8 cellular contexts compared by ENCODE assay signal in the genomic region with DNA sequence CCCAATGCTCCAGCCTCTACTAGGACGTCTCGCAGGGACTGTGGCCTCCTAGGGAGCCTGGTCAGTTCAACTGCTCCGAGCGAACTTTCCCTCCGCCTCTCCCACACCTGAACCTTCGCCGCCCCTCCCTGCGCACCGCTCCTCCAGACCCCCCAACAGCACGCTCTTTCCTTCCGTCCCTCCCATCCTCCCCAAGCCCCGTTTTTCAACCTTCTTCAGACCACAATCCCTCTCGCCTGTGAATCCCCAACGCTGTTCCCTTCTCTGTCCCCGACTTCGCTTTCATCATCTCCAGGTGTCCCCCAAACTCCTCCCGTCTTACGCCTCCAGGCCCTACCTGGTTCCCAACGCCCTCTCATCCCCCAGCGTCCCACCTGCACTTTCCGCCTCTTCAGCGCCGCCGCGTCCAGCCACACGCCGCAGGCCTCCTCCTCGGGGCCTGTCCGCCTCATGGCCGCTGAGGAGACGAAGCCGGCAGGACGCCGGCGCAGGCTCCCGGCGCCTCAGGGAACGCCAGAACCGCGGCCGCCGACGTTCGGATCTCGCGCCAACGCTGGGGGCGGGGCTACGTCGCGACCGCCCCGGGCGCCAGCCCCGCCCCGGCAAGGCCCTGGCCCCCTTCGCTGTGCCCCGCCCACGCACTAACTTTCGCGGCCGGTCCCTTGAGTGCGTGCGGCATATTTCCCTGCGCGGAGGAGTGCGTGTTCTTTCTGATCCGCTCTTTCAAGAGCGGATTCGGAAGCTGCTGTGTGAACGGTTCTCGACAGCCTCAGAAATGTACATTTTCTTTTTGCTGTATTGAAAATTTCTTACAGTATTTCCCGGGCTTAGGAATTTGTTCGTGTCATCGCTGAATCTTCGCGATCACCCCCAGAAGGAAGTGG. TPM values are rescaled to one million over a fixed set of nuclear protein-coding genes. Genes with fewer than 3 reads are reported as not detected.
DNase-seq lines count a peak whose midpoint lies in the region; ATAC-seq and TF ChIP-seq lines count a peak whose summit lies in the region.

A gene with protein sequence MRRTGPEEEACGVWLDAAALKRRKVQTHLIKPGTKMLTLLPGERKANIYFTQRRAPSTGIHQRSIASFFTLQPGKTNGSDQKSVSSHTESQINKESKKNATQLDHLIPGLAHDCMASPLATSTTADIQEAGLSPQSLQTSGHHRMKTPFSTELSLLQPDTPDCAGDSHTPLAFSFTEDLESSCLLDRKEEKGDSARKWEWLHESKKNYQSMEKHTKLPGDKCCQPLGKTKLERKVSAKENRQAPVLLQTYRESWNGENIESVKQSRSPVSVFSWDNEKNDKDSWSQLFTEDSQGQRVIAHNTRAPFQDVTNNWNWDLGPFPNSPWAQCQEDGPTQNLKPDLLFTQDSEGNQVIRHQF (minus strand): TSS at position 552 of the 884 bp plus-strand sequence. CDS start 100 bp downstream, at position 452.

- TF ChIP-seq EP300 in gastroesophageal sphincter (IDR thresholded peaks at IDR 0.05), result no peak

- peak; percentile 64 to 77 for TF ChIP-seq POLR2A in gastroesophageal sphincter (IDR thresholded peaks at IDR 0.05)

- H3K4me1 ChIP-seq in SJCRH30 (peaks cover 24% of the 10 kb centered on the region), gastroesophageal sphincter (peaks cover 0 to 20% (median 6%) of the 10 kb centered on the region in 3 donors)

- H3K9me3 ChIP-seq in SJCRH30 (replicated peaks) (no peaks in the 10 kb centered on the region), gastroesophageal sphincter (no peaks in the 10 kb centered on the region)

- H3K27ac ChIP-seq in SJCRH30 (peak within 1 kb of the TSS; percentile 70), gastroesophageal sphincter (peak within 1 kb of the TSS; percentile 41 to 78 (median 76)), substantia nigra (ENCODE audit: low read depth, low read length, poor library complexity, severe bottlenecking) (peak within 1 kb of the TSS; percentile 71)

- H3K27me3 ChIP-seq in SJCRH30 (no peaks in the 10 kb centered on the region), gastroesophageal sphincter (no peaks in the 10 kb centered on the region)

- ATAC-seq in gastroesophageal sphincter, result peak; percentile 95

- WGBS in gastroesophageal sphincter (ENCODE audit: low coverage in 1 of 2), 2 donors, result 1 to 2% methylated on average over 15 to 37 of the region's 77 CpGs

- H3K4me3 ChIP-seq in SJCRH30 (peak within 1 kb of the TSS; percentile 86), gastroesophageal sphincter (peak within 1 kb of the TSS; percentile 47 to 58)

- H3K36me3 ChIP-seq in SJCRH30 (no peaks in the 10 kb centered on the region), gastroesophageal sphincter (peaks cover 0 to 18% of the 10 kb centered on the region in 2 donors)

- DNase-seq in Daoy (ENCODE audit: low read depth) (peak; percentile 94), H4 (ENCODE audit: low spot score) (peak; percentile 68), M059J (ENCODE audit: low read depth) (peak; percentile 85), SJCRH30 (peak; percentile 90 to 95), non-pigmented ciliary epithelial cell (ENCODE audit: low read depth) (peak; percentile 38), substantia nigra (lab: John Stamatoyannopoulos, UW) (peak in 43 of 49 donors; percentile 7 to 82 (median 50))
- peak; percentile 71 to 88 (median 80) for DNase-seq in activated naive CD4-positive, alpha-beta T cell (lab: John Stamatoyannopoulos, UW)

- TF ChIP-seq CTCF in gastroesophageal sphincter (IDR thresholded peaks at IDR 0.05), result peak in 1 of 4 experiments; percentile 10

RNA-seq across cellular contexts. Expression of the gene that starts here (rescaled TPM):
- 9.4 and 20.4 TPM in 2 replicates for total RNA-seq in Daoy (2014; rRNA removed; shearing (Covaris generic))
- 8.7 and 12.4 TPM in 2 replicates for total RNA-seq in H4 (2014; rRNA removed; shearing (Covaris generic))
- 7.1 and 9.1 TPM in 2 replicates for total RNA-seq in M059J (2014; rRNA removed; shearing (Covaris generic))
- total RNA-seq in SJCRH30 (2014; rRNA removed; shearing (Covaris generic)), result 28.9 and 34.3 TPM in 2 replicates
- total RNA-seq in gastroesophageal sphincter, result 1 to 10 TPM in 1 of 4 donors, under 1 TPM in 1, not detected in 2; 0.52 to 1.1 TPM

Comparison
In these comparisons a context has a peak if more than half of its experiments do, and no peak if none do; other contexts are left out.
1. Peak in every context shown above with its lines: DNase-seq, ATAC-seq, H3K4me3 ChIP-seq and H3K27ac ChIP-seq.
2. DNase-seq: peak in every context shown above with its lines; median percentile 94 in Daoy; 92 in SJCRH30; 85 in M059J; 80 in activated naive CD4-positive, alpha-beta T cell; 68 in H4; 50 in substantia nigra; 38 in non-pigmented ciliary epithelial cell.